ENCODE assay signal across 8 cellular contexts in the genomic region with DNA sequence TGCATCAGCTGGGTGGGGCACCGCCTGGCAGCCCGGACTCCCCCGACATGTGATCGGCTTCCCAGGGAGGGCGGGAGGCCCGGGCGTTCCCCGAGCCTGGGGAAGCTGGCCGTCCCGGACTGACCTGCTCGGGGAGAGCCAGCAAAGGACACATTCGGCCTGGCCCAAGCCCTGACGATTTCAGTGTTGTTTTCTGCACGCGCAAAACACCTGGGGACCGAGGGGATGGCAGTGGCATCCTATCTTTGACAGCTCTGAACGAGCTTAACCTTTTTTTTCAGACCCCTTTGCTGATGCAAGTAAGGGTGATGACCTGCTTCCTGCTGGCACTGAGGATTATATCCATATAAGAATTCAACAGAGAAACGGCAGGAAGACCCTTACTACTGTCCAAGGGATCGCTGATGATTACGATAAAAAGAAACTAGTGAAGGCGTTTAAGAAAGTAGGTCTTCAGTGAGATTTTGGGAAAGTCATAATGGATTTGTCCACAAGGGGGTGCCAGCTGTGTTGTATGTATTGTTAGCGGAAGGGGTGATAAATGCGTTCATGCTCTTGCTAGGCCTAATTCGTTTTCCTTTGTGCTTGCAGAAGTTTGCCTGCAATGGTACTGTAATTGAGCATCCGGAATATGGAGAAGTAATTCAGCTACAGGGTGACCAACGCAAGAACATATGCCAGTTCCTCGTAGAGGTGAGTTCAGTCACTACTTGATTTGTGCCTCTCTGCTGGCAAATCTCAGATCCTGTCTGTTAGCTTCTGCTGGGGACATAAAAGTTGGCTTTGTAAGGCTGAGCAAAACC. TPM values are rescaled to one million over a fixed set of nuclear protein-coding genes. Genes with fewer than 3 reads are reported as not detected.
A peak's percentile ranks its signal among the peaks of the same experiment; 100 is the strongest.
DNase-seq lines count a peak whose midpoint lies in the region; ATAC-seq, FAIRE-seq and TF ChIP-seq lines count a peak whose summit lies in the region.

No MANE protein-coding gene starts in this region.

- peak overlapping the region; percentile 90 for H3K4me3 Mint-ChIP-seq in astrocyte (ENCODE audit: unreplicated experiment)
- peak overlapping the region; percentile 85 to 98 (median 97) for H3K4me3 Mint-ChIP-seq in immature natural killer cell

- CTCF ChIA-PET in BJ (lab: Yijun Ruan, JAX): interaction anchor here (0.6 to 4.5 kb wide), 17 partner anchors 9 to 1240 kb away, joined by 3 to 30 read pairs (median 3); no protein-coding TSS in a partner anchor

- DNase-seq in BJ (ENCODE audit: low read depth) (no peak), H7 (no peak), Peyer's patch (peak in 2 of 3 donors; percentile 37 to 57), astrocyte (ENCODE audit: low read depth) (no peak), immature natural killer cell (peak; percentile 66 to 73 (median 72)), HPDE6-E6E7 (ENCODE audit: extremely low spot score) (no peak)
- peak in 2 of 3 donors; percentile 34 to 83 for DNase-seq in stimulated activated CD4-positive, alpha-beta T cell treated with anti-CD3 and anti-CD28 coated beads, Interleukin-12 subunit alpha, Interleukin-12 subunit beta, amount 100 ng/mL, for 48 hours (ENCODE audit: low read depth in 2 of 3, low spot score in 1 of 3)

- H3K9me3 ChIP-seq in Peyer's patch (no peaks in the 10 kb centered on the region), astrocyte (ENCODE audit: insufficient read depth, low read depth, low read length) (no peaks in the 10 kb centered on the region)

- POLR2A ChIA-PET in BJ (lab: Charles Lee): interaction anchor here (0.6 to 1.8 kb wide), 5 partner anchors 9 to 1742 kb away, joined by 3 to 19 read pairs (median 3); partner anchors contain the start of gene JUP

- H3K36me3 ChIP-seq in BJ (ENCODE audit: control insufficient read depth, insufficient read depth, low read length) (peaks cover 24% of the 10 kb centered on the region), H7 (replicated peaks; ENCODE audit: control insufficient read depth, insufficient read depth, low read length) (peaks cover 30% of the 10 kb centered on the region), Peyer's patch (peaks cover 0 to 54% (median 20%) of the 10 kb centered on the region in 3 donors), astrocyte (ENCODE audit: insufficient read depth, low read length) (peaks cover 34% of the 10 kb centered on the region)

- H3K4me1 ChIP-seq in Peyer's patch: peaks cover 0 to 19% (median 8%) of the 10 kb centered on the region in 4 donors
- H3K4me1 ChIP-seq in astrocyte (ENCODE audit: insufficient read depth, low read length): peaks cover 23% of the 10 kb centered on the region

- H3K36me3 Mint-ChIP-seq in astrocyte (ENCODE audit: low read depth, unreplicated experiment) (peaks cover 25% of the 10 kb centered on the region), immature natural killer cell (peaks cover 17 to 44% (median 38%) of the 10 kb centered on the region in 3 donors)

- no peak overlapping the region for H2AFZ ChIP-seq in astrocyte (ENCODE audit: low read depth, low read length)

- peaks cover 31% of the 10 kb centered on the region for H3K79me2 ChIP-seq in astrocyte (ENCODE audit: insufficient read depth, low read length)

- no peak for TF ChIP-seq POLR2A in Peyer's patch (IDR thresholded peaks at IDR 0.05)

- H4K20me1 ChIP-seq in astrocyte (ENCODE audit: insufficient read depth, low read length): peaks cover 47% of the 10 kb centered on the region

- H3K4me3 ChIP-seq in BJ (ENCODE audit: low read depth, low read length) (peak overlapping the region; percentile 96), H7 (ENCODE audit: insufficient read depth, low read depth, low read length) (peak overlapping the region; percentile 94), Peyer's patch (peak overlapping the region; percentile 75 to 97 (median 90)), astrocyte (ENCODE audit: insufficient read depth, low read depth, low read length) (peak overlapping the region; percentile 99)

- peak overlapping the region; percentile 100 for H3K27ac ChIP-seq in Peyer's patch
- peak overlapping the region; percentile 100 for H3K27ac ChIP-seq in astrocyte (ENCODE audit: low read depth, low read length)

- H3K27me3 ChIP-seq in BJ (ENCODE audit: control insufficient read depth, insufficient read depth, low read length) (no peaks in the 10 kb centered on the region), H7 (ENCODE audit: control insufficient read depth, insufficient read depth, low read length) (no peaks in the 10 kb centered on the region), Peyer's patch (no peaks in the 10 kb centered on the region), astrocyte (ENCODE audit: insufficient read depth, low read length) (no peaks in the 10 kb centered on the region)

- H3K9ac ChIP-seq in astrocyte (ENCODE audit: low read length): peak overlapping the region; percentile 100

- FAIRE-seq in astrocyte (lab: Jason Lieb, UNC): no peak

- no peak for ATAC-seq in HG02610 (IDR thresholded peaks at IDR 0.05; ENCODE audit: unreplicated experiment)

- H3K4me1 Mint-ChIP-seq in astrocyte (ENCODE audit: low read depth, unreplicated experiment): peaks cover 14% of the 10 kb centered on the region
- peaks cover 35 to 48% of the 10 kb centered on the region in 2 donors for H3K4me1 Mint-ChIP-seq in immature natural killer cell

- H3K27me3 Mint-ChIP-seq in astrocyte (ENCODE audit: low read depth, unreplicated experiment) (no peaks in the 10 kb centered on the region), immature natural killer cell (ENCODE audit: low read depth in 3 of 3) (peaks cover 44 to 50% (median 50%) of the 10 kb centered on the region in 3 donors)

- peaks cover 2% of the 10 kb centered on the region for H3K9me3 Mint-ChIP-seq in astrocyte (ENCODE audit: unreplicated experiment)
- H3K9me3 Mint-ChIP-seq in immature natural killer cell: peaks cover 0 to 2% (median 0%) of the 10 kb centered on the region in 6 donors

- H3K4me2 ChIP-seq in astrocyte (ENCODE audit: low read length): peak overlapping the region; percentile 97

- TF ChIP-seq CTCF in BJ (IDR thresholded peaks at IDR 0.05; ENCODE audit: insufficient read depth, low read depth, low read length) (peak; percentile 67), Peyer's patch (IDR thresholded peaks at IDR 0.05) (peak; percentile 44 to 83 (median 70)), astrocyte (IDR thresholded peaks at IDR 0.05; ENCODE audit: insufficient read depth, low read depth, low read length) (peak; percentile 72)

- H3K27ac Mint-ChIP-seq in astrocyte (ENCODE audit: unreplicated experiment): peak overlapping the region; percentile 96
- H3K27ac Mint-ChIP-seq in immature natural killer cell: peak overlapping the region; percentile 94 to 100 (median 99)

RNA-seq across cellular contexts. Expression of gene EIF1, which starts 1.0 kb away (rescaled TPM):
- 251 and 479 TPM in 2 replicates for polyA plus RNA-seq in BJ (2011; rRNA removed)
- 98.7 and 166 TPM in 2 replicates for polyA minus RNA-seq in BJ (2011; rRNA and poly(A)+ RNA removed)
- total RNA-seq in H7 (2014; rRNA removed; shearing (Covaris generic)): 62.6 and 74.3 TPM in 2 replicates
- total RNA-seq in Peyer's patch: 100 to 1,000 TPM; 123 to 226 (median 188) TPM
- total RNA-seq in astrocyte: 767 and 795 TPM in 2 replicates
- 1,000 to 10,000 TPM in 1 of 3 donors, 100 to 1,000 TPM in 2; 639 to 1,260 (median 915) TPM for polyA plus RNA-seq in immature natural killer cell

RNA-seq across cellular contexts. Expression of gene GAST, which starts 22.4 kb away (rescaled TPM):
- not detected in 2 replicates for polyA plus RNA-seq in BJ (2011; rRNA removed)
- polyA minus RNA-seq in BJ (2011; rRNA and poly(A)+ RNA removed): not detected in 2 replicates
- total RNA-seq in H7 (2014; rRNA removed; shearing (Covaris generic)): not detected in 2 replicates
- not detected for total RNA-seq in Peyer's patch
- not detected in 2 replicates for total RNA-seq in astrocyte
- polyA plus RNA-seq in immature natural killer cell: not detected

RNA-seq across cellular contexts. Expression of gene HAP1, which starts 44.7 kb away (rescaled TPM):
- polyA plus RNA-seq in BJ (2011; rRNA removed) (0.05 and 0.10 TPM in 2 replicates), immature natural killer cell (not detected)
- polyA minus RNA-seq in BJ (2011; rRNA and poly(A)+ RNA removed): 0.05 TPM in 2 replicates
- total RNA-seq in H7 (2014; rRNA removed; shearing (Covaris generic)): 0.28 and 0.48 TPM in 2 replicates
- total RNA-seq in Peyer's patch (1 to 10 TPM in 1 of 4 donors, under 1 TPM in 1, not detected in 2; 0.94 to 5.0 TPM), astrocyte (0.46 and 0.52 TPM in 2 replicates)

Comparison
In these comparisons a context has a peak if more than half of its experiments do, and no peak if none do; other contexts are left out.
1. DNase-seq: peak in Peyer's patch (2 of 3), immature natural killer cell (3 of 3) and stimulated activated CD4-positive, alpha-beta T cell treated with anti-CD3 and anti-CD28 coated beads, Interleukin-12 subunit alpha, Interleukin-12 subunit beta, amount 100 ng/mL, for 48 hours (2 of 3); none in BJ (single experiment), H7 (single experiment), astrocyte (single experiment) and HPDE6-E6E7 (single experiment).
2. Peak in every context shown above with its lines, with median percentiles within 50 percentile points of each other: H3K4me3 ChIP-seq and CTCF ChIP-seq.